Comparison of ENCODE assay signal across 1 cellular context in the genomic region with DNA sequence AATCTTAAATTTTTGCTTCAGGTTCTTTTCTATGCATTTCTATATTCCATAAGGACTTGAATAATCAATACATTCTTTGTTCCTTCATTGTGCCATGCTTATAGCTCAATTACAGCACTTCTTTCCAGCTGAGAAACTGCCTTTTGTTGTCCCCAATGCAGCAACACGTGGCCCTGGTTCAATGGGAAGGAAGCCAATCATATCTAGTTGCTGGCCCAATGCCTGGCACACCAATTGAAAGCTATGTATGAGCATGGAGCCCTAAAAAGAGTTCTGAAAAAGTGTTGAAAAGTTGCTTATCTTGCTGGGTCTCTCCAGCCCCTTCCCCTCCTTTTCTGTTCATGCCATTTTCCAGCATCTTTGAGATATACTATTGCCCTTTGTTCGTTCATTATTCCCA.
TF ChIP-seq lines count a peak whose summit lies in the region.

No MANE protein-coding gene starts in this region.

TF ChIP-seq in H1, 55 proteins besides CTCF, POLR2A, EP300 and RAD21:
- TF ChIP-seq SIN3A (conservative IDR thresholded peaks at IDR 0.05 in 1 of 2, IDR thresholded peaks at IDR 0.05 in 1 of 2; ENCODE audit: low read depth in 1 of 2, low read length in 2 of 2) = no peak
- no peak for TF ChIP-seq CBX8 (IDR thresholded peaks at IDR 0.05; ENCODE audit: borderline replicate concordance, low read depth, low read length)
- TF ChIP-seq BRCA1 (IDR thresholded peaks at IDR 0.05; ENCODE audit: low read depth, low read length) = no peak
- TF ChIP-seq GABPA (IDR thresholded peaks at IDR 0.05; ENCODE audit: borderline replicate concordance, insufficient read depth, low read length) = no peak
- TF ChIP-seq TBP (IDR thresholded peaks at IDR 0.05; ENCODE audit: low read depth, low read length) = no peak
- no peak for TF ChIP-seq JUND (IDR thresholded peaks at IDR 0.05; ENCODE audit: low read length)
- TF ChIP-seq CEBPB (IDR thresholded peaks at IDR 0.05; ENCODE audit: low read depth, low read length) = no peak
- no peak for TF ChIP-seq KDM1A (IDR thresholded peaks at IDR 0.05; ENCODE audit: borderline replicate concordance, low read length)
- no peak for TF ChIP-seq KDM5A (IDR thresholded peaks at IDR 0.05; ENCODE audit: low read length)
- TF ChIP-seq SAP30 (IDR thresholded peaks at IDR 0.05; ENCODE audit: insufficient read depth, insufficient replicate concordance, low read length) = no peak
- TF ChIP-seq TAF7 (optimal IDR thresholded peaks at IDR 0.05; ENCODE audit: borderline replicate concordance, low read depth, low read length) = no peak
- no peak for TF ChIP-seq EGR1 (IDR thresholded peaks at IDR 0.05; ENCODE audit: borderline replicate concordance, low read depth, low read length)
- TF ChIP-seq, protein P1, sequence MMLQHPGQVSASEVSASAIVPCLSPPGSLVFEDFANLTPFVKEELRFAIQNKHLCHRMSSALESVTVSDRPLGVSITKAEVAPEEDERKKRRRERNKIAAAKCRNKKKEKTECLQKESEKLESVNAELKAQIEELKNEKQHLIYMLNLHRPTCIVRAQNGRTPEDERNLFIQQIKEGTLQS (IDR thresholded peaks at IDR 0.05; ENCODE audit: insufficient read depth, low read depth, low read length) = no peak
- TF ChIP-seq SP1 (IDR thresholded peaks at IDR 0.05; ENCODE audit: low read depth, low read length) = no peak
